Comparison of ENCODE assay signal across 20 cellular contexts in the genomic region with DNA sequence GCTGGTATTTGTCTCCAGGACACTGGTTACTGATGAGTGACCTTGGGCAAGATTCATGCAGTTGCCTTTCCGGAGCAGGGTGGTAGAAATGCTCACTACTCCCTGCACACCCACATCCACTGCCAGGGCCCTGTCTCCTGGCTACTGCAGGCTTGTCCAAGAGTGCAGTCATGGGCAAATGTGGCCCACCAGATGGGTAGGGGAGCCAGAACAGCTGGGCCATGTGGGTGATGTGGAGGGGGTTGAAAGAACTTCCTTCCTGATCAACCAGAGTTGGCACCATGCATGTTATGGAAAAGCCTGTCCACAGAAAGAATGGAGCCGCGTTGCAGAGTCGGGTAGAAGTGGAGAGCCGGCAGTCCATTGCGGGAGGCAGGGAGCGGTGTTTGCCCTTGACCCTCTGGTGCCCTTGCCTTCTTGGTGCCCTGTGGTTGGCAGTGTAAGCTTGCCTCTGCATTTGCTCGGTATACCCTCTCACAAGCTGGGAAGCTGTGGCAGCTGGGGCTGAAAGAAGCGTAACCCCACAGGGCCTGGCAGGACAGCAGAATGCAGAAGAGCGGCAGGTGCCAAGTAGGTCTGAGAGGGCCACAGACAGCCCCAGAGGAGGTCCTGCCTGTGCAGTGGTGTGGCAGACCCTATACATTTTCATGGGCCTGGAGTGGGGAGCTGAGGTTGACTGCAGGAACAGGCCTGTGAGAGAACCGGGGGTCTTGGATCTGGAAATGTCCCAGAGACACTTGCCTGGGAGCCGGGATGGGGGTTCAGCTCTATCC.
A peak's percentile ranks its signal among the peaks of the same experiment; 100 is the strongest.
DNase-seq lines count a peak whose midpoint lies in the region; ATAC-seq, FAIRE-seq and TF ChIP-seq lines count a peak whose summit lies in the region.
"Had no signal": no experiment of that assay in that cellular context is flagged by ENCODE, and none has a peak within 500 bp of the region (broad histone marks: within the 10 kb centered on the region; RNA-seq: fewer than 3 reads in every experiment).

No MANE protein-coding gene starts in this region.

- H3K14ac ChIP-seq in neuronal stem cell (ENCODE audit: low read length) = no peak overlapping the region

- H3K23ac ChIP-seq in neuronal stem cell (ENCODE audit: low read depth, low read length, poor library complexity) = no peak overlapping the region

- no peak overlapping the region for H3K27ac Mint-ChIP-seq in activated CD8-positive, alpha-beta memory T cell treated with anti-CD3 and anti-CD28 coated beads, Interleukin-2, amount 10 ng/mL, durations not matched to agents 7 days and 5 days
- H3K27ac Mint-ChIP-seq: CD4-positive, alpha-beta memory T cell; H9 had no signal

- peaks cover 5% of the 10 kb centered on the region for H3K27me3 Mint-ChIP-seq in activated CD8-positive, alpha-beta memory T cell treated with anti-CD3 and anti-CD28 coated beads, Interleukin-2, amount 10 ng/mL, durations not matched to agents 7 days and 5 days

- no peak overlapping the region for H2AK5ac ChIP-seq in neuronal stem cell (ENCODE audit: low read depth, low read length)

- H3K9me3 ChIP-seq in esophagus muscularis mucosa (no peaks in the 10 kb centered on the region), neuronal stem cell (replicated peaks in 1 of 2; ENCODE audit: control insufficient read depth in 2 of 2, insufficient read depth in 1 of 2, low read depth in 1 of 2, low read length in 2 of 2) (no peaks in the 10 kb centered on the region), aorta (ENCODE audit: control insufficient read depth, low read length) (no peaks in the 10 kb centered on the region)
- H3K9me3 ChIP-seq: A549 had no signal

- H4K91ac ChIP-seq in neuronal stem cell (ENCODE audit: low read depth, low read length, poor library complexity) = no peak overlapping the region

- H3K4me3 ChIP-seq in esophagus muscularis mucosa (no peak overlapping the region), neuronal stem cell (ENCODE audit: low read length in 2 of 2) (no peak overlapping the region), aorta (ENCODE audit: low read length in 2 of 2) (no peak overlapping the region)
- H3K4me3 ChIP-seq: A549, GM12878 had no signal

- no peak overlapping the region for H3K4ac ChIP-seq in neuronal stem cell (ENCODE audit: low read length)

- H3K9ac ChIP-seq in neuronal stem cell (ENCODE audit: low read depth, low read length, poor library complexity) = no peak overlapping the region

- intact Hi-C loops in esophagus muscularis mucosa (cut with DNase I) = no loop called here
- intact Hi-C loops in aorta (cut with DNase I) = no loop called here

- H3K27ac ChIP-seq in esophagus muscularis mucosa (replicated peaks in 1 of 4) (no peak overlapping the region), neuronal stem cell (replicated peaks; ENCODE audit: low read length) (no peak overlapping the region), aorta (ENCODE audit: low read depth in 1 of 2, low read length in 2 of 2) (no peak overlapping the region)
- H3K27ac ChIP-seq: 22Rv1, A549, HL-60 had no signal

- no peak overlapping the region for H2AFZ ChIP-seq in neuronal stem cell (ENCODE audit: low read length)

- H3K4me2 ChIP-seq in neuronal stem cell (ENCODE audit: insufficient read depth, low read length, poor library complexity, severe bottlenecking) = no peak overlapping the region
- H3K4me2 ChIP-seq: A549 had no signal

- no peak for TF ChIP-seq CTCF in esophagus muscularis mucosa (IDR thresholded peaks at IDR 0.05)

- CTCF ChIA-PET in activated CD8-positive, alpha-beta memory T cell treated with anti-CD3 and anti-CD28 coated beads, Interleukin-2, amount 10 ng/mL, durations not matched to agents 7 days and 5 days (lab: Charles Lee) = no interaction called here

- H3K79me1 ChIP-seq in neuronal stem cell (ENCODE audit: low read depth, low read length) = no peaks in the 10 kb centered on the region

- H3K4me1 ChIP-seq in esophagus muscularis mucosa (no peaks in the 10 kb centered on the region), neuronal stem cell (ENCODE audit: control insufficient read depth in 2 of 2, insufficient read depth in 1 of 2, low read depth in 1 of 2, low read length in 2 of 2) (peaks cover 0 to 2% of the 10 kb centered on the region in 2 donors), aorta (ENCODE audit: control insufficient read depth in 1 of 2, insufficient read depth in 2 of 2, low read length in 2 of 2) (no peaks in the 10 kb centered on the region)

- no peak overlapping the region for H2BK12ac ChIP-seq in neuronal stem cell (ENCODE audit: low read length)

- DNase-seq in activated CD8-positive, alpha-beta memory T cell treated with anti-CD3 and anti-CD28 coated beads, Interleukin-2, amount 10 ng/mL, durations not matched to agents 7 days and 5 days = peak; percentile 29
- DNase-seq in activated CD8-positive, alpha-beta memory T cell treated with anti-CD3 and anti-CD28 coated beads, Interleukin-2, amount 50 U/mL, for 48 hours = no peak
- peak; percentile 82 for DNase-seq in esophagus muscularis mucosa (ENCODE audit: extremely low spot score)
- no peak for DNase-seq in neuronal stem cell (ENCODE audit: low spot score)
- no peak for DNase-seq in aorta
- no peak for DNase-seq in urothelium cell line (ENCODE audit: low spot score)
- no peak for DNase-seq in left lobe of liver (ENCODE audit: low spot score)
- DNase-seq: AML-193; CD4-positive, alpha-beta memory T cell; DMS53; DND-41; EL; H9 had no signal

- no peak overlapping the region for H2BK120ac ChIP-seq in neuronal stem cell (ENCODE audit: low read depth, low read length)

- H3K4me1 Mint-ChIP-seq in activated CD8-positive, alpha-beta memory T cell treated with anti-CD3 and anti-CD28 coated beads, Interleukin-2, amount 10 ng/mL, durations not matched to agents 7 days and 5 days = no peaks in the 10 kb centered on the region
- H3K4me1 Mint-ChIP-seq: CD14-positive monocyte; CD4-positive, alpha-beta memory T cell; H9 had no signal

- peak overlapping the region; percentile 16 for H2BK15ac ChIP-seq in neuronal stem cell (ENCODE audit: low read length)

- H3K36me3 ChIP-seq in esophagus muscularis mucosa = no peaks in the 10 kb centered on the region
- H3K36me3 ChIP-seq in neuronal stem cell (replicated peaks in 1 of 2; ENCODE audit: control insufficient read depth in 2 of 2, insufficient read depth in 2 of 2, low read length in 2 of 2) = no peaks in the 10 kb centered on the region
- no peaks in the 10 kb centered on the region for H3K36me3 ChIP-seq in aorta (ENCODE audit: control insufficient read depth in 1 of 2, insufficient read depth in 2 of 2, low read length in 1 of 2)

- no peak overlapping the region for H3K18ac ChIP-seq in neuronal stem cell (ENCODE audit: low read length)

- H3K27me3 ChIP-seq in esophagus muscularis mucosa = peaks cover 0 to 5% (median 0%) of the 10 kb centered on the region in 4 donors
- H3K27me3 ChIP-seq in neuronal stem cell (ENCODE audit: control insufficient read depth in 3 of 3, insufficient read depth in 3 of 3, low read depth in 1 of 3, low read length in 3 of 3) = peaks cover 0 to 50% (median 0%) of the 10 kb centered on the region in 3 experiments
- no peaks in the 10 kb centered on the region for H3K27me3 ChIP-seq in aorta (ENCODE audit: control insufficient read depth in 1 of 2, insufficient read depth in 2 of 2, low read length in 1 of 2)

- no peak overlapping the region for H4K8ac ChIP-seq in neuronal stem cell (ENCODE audit: low read depth, low read length)

- H3K36me3 Mint-ChIP-seq in activated CD8-positive, alpha-beta memory T cell treated with anti-CD3 and anti-CD28 coated beads, Interleukin-2, amount 10 ng/mL, durations not matched to agents 7 days and 5 days = no peaks in the 10 kb centered on the region
- H3K36me3 Mint-ChIP-seq: CD14-positive monocyte; CD4-positive, alpha-beta memory T cell had no signal

- 92% methylated on average over 10 of the region's 12 CpGs for WGBS in esophagus muscularis mucosa
- no CpG with 5 or more reads among the region's 12 CpGs for WGBS in neuronal stem cell (ENCODE audit: extremely low coverage in 2 of 2, insufficient read length in 2 of 2, insufficient replicate concordance in 1 of 2), 2 donors
- WGBS in aorta, 2 donors = 96 to 97% methylated on average over 12 of the region's 12 CpGs

- no peak for TF ChIP-seq EP300 in esophagus muscularis mucosa (IDR thresholded peaks at IDR 0.05)

- no peaks in the 10 kb centered on the region for H3K9me3 Mint-ChIP-seq in activated CD8-positive, alpha-beta memory T cell treated with anti-CD3 and anti-CD28 coated beads, Interleukin-2, amount 10 ng/mL, durations not matched to agents 7 days and 5 days (ENCODE audit: low read depth)
- H3K9me3 Mint-ChIP-seq: H9 had no signal

- no peak overlapping the region for H3K4me3 Mint-ChIP-seq in activated CD8-positive, alpha-beta memory T cell treated with anti-CD3 and anti-CD28 coated beads, Interleukin-2, amount 10 ng/mL, durations not matched to agents 7 days and 5 days
- H3K4me3 Mint-ChIP-seq: CD14-positive monocyte; CD4-positive, alpha-beta memory T cell; H9 had no signal

- TF ChIP-seq POLR2A in esophagus muscularis mucosa (IDR thresholded peaks at IDR 0.05; ENCODE audit: low read depth) = no peak

- no peak for FAIRE-seq in urothelium cell line (lab: Jason Lieb, UNC)
- FAIRE-seq: A549, GM12878, H1 had no signal

- no peak overlapping the region for H2BK5ac ChIP-seq in neuronal stem cell (ENCODE audit: low read length)

- ATAC-seq in activated CD8-positive, alpha-beta memory T cell treated with anti-CD3 and anti-CD28 coated beads, Interleukin-2, amount 10 ng/mL, durations not matched to agents 7 days and 5 days = no peak
- ATAC-seq in aorta (ENCODE audit: low FRiP score) (peak; percentile 22), HG03108 (IDR thresholded peaks at IDR 0.05; ENCODE audit: unreplicated experiment) (no peak), left lobe of liver (no peak)
- ATAC-seq: A549, GM12878 had no signal

Comparison
In these comparisons a context has a peak if more than half of its experiments do, and no peak if none do; other contexts are left out.
1. DNase-seq: peak in activated CD8-positive, alpha-beta memory T cell treated with anti-CD3 and anti-CD28 coated beads, Interleukin-2, amount 10 ng/mL, durations not matched to agents 7 days and 5 days (single experiment) and esophagus muscularis mucosa (single experiment); none in activated CD8-positive, alpha-beta memory T cell treated with anti-CD3 and anti-CD28 coated beads, Interleukin-2, amount 50 U/mL, for 48 hours (single experiment), neuronal stem cell (single experiment), aorta (0 of 2), urothelium cell line (single experiment) and left lobe of liver (single experiment).